17 cellular contexts compared by ENCODE assay signal in genomic region chr3:14137004-14137403, GRCh38. TPM values are rescaled to one million over a fixed set of nuclear protein-coding genes. Genes with fewer than 3 reads are reported as not detected.
A peak's percentile ranks its signal among the peaks of the same experiment; 100 is the strongest.
DNase-seq lines count a peak whose midpoint lies in the region; ATAC-seq, FAIRE-seq and TF ChIP-seq lines count a peak whose summit lies in the region.
"Had no signal": no experiment of that assay in that cellular context is flagged by ENCODE, and none has a peak within 500 bp of the region (broad histone marks: within the 10 kb centered on the region; RNA-seq: fewer than 3 reads in every experiment).

No MANE protein-coding gene starts in this region.

- 53 to 83% (median 77%) methylated on average over 3 of the region's 3 CpGs; no CpG with 5 or more reads in 1 of the 4 donors for WGBS in adrenal gland, 4 donors
- 70 to 92% (median 72%) methylated on average over 3 of the region's 3 CpGs for WGBS in small intestine, 3 donors

- CTCF ChIA-PET in HEK293 (lab: Yijun Ruan, JAX): no interaction called here

- ATAC-seq in left ventricle myocardium superior (peak; percentile 59), GM18520 (IDR thresholded peaks at IDR 0.05; ENCODE audit: unreplicated experiment) (no peak)

- TF ChIP-seq CTCF in HEK293 (tag by site-specific recombination; IDR thresholded peaks at IDR 0.05) (no peak), adrenal gland (IDR thresholded peaks at IDR 0.05) (no peak), GM13977 (IDR thresholded peaks at IDR 0.05; ENCODE audit: extremely low read depth, insufficient read depth, missing control alignments) (no peak)

- no peak for FAIRE-seq in small intestine (lab: Jason Lieb, UNC)
- FAIRE-seq: endometrium had no signal

- in situ Hi-C loops in GM13977 (cut with MboI; ENCODE audit: low pct_unique_long_range_greater_than_20kb, low sequenced_read_pairs, unreplicated experiment): no loop called here

- no peaks in the 10 kb centered on the region for H3K4me1 ChIP-seq in HEK293 (ENCODE audit: control insufficient read depth, insufficient read depth, low read length)
- peaks cover 0 to 11% of the 10 kb centered on the region in 2 donors for H3K4me1 ChIP-seq in adrenal gland (replicated peaks in 1 of 2)
- H3K4me1 ChIP-seq in small intestine (ENCODE audit: control insufficient read depth in 2 of 2, insufficient read depth in 1 of 2, low read depth in 1 of 2, low read length in 1 of 2): peaks cover 0 to 2% of the 10 kb centered on the region in 2 donors
- H3K4me1 ChIP-seq: parathyroid adenoma had no signal

- intact Hi-C loops in adrenal gland (cut with DNase I) (no loop called here), left ventricle myocardium superior (cut with micrococcal nuclease) (no loop called here)

- H3K27me3 ChIP-seq in adrenal gland (no peaks in the 10 kb centered on the region), small intestine (ENCODE audit: control insufficient read depth in 2 of 2, insufficient read depth in 2 of 2, low read length in 2 of 2) (no peaks in the 10 kb centered on the region)
- H3K27me3 ChIP-seq: BLaER1 treated with 17β-estradiol and CSF1 and Interleukin-3, amounts not matched to agents 10 nM and 100 nM had no signal

- H3K4me3 ChIP-seq in HEK293 (ENCODE audit: low read depth, low read length) (no peak overlapping the region), adrenal gland (no peak overlapping the region), small intestine (ENCODE audit: low read depth in 1 of 2, low read length in 2 of 2) (no peak overlapping the region)
- H3K4me3 ChIP-seq: BLaER1 treated with 17β-estradiol and CSF1 and Interleukin-3, amounts not matched to agents 10 nM and 100 nM had no signal

- H3K27ac ChIP-seq in HEK293 (ENCODE audit: extremely low read depth, low read depth, low read length): no peak overlapping the region
- H3K27ac ChIP-seq in adrenal gland: peak overlapping the region in 2 of 5 donors; percentile 33 to 37
- no peak overlapping the region for H3K27ac ChIP-seq in small intestine (ENCODE audit: low read depth in 1 of 2, low read length in 1 of 2)
- H3K27ac ChIP-seq: BLaER1 treated with 17β-estradiol and CSF1 and Interleukin-3, amounts not matched to agents 10 nM and 100 nM; parathyroid adenoma had no signal

- H3K36me3 ChIP-seq in HEK293 (ENCODE audit: control insufficient read depth in 2 of 2, insufficient read depth in 1 of 2, low read length in 2 of 2) (peaks cover 1 to 98% of the 10 kb centered on the region in 2 experiments; a peak in 1 of 3 replicates), adrenal gland (replicated peaks in 1 of 2) (peaks cover 0 to 93% of the 10 kb centered on the region in 2 donors), small intestine (ENCODE audit: control insufficient read depth in 2 of 2, insufficient read depth in 2 of 2, low read length in 2 of 2) (peaks cover 9 to 18% of the 10 kb centered on the region in 2 donors)

- no peak for TF ChIP-seq POLR2A in adrenal gland (IDR thresholded peaks at IDR 0.05)

- DNase-seq in adrenal gland: peak in 5 of 7 donors; percentile 44 to 66 (median 59)
- no peak for DNase-seq in left ventricle myocardium superior
- peak; percentile 51 for DNase-seq in small intestine
- no peak for DNase-seq in amygdala (lab: John Stamatoyannopoulos, UW)
- no peak for DNase-seq in Ammon's horn (ENCODE audit: low spot score)
- DNase-seq in GM13977 (ENCODE audit: low spot score): no peak
- DNase-seq: activated CD4-positive, alpha-beta memory T cell treated with anti-CD3 and anti-CD28 coated beads, Interleukin-2, amount 10 ng/mL, durations not matched to agents 7 days and 5 days; activated gamma-delta T cell treated with Interleukin-2 at 50 U/mL for 16 hours; caudate nucleus; NCI-H69; stimulated activated CD4-positive, alpha-beta T cell treated with anti-CD3 and anti-CD28 coated beads, Interleukin-2, amount 100 ng/mL, for 24 hours; T-helper 9 cell had no signal

- H3K9me3 ChIP-seq in HEK293 (ENCODE audit: control insufficient read depth, insufficient read depth, low read depth, low read length): no peaks in the 10 kb centered on the region
- H3K9me3 ChIP-seq in adrenal gland (replicated peaks in 1 of 3): no peaks in the 10 kb centered on the region
- no peaks in the 10 kb centered on the region for H3K9me3 ChIP-seq in small intestine (ENCODE audit: control insufficient read depth, low read depth)
- H3K9me3 ChIP-seq: BLaER1 treated with 17β-estradiol and CSF1 and Interleukin-3, amounts not matched to agents 10 nM and 100 nM had no signal

- POLR2A ChIA-PET in HEK293 (lab: Yijun Ruan, JAX): interaction anchor here (5.4 kb wide), 1 partner anchor 12 kb away, joined by 20 read pairs; the partner anchor contains the start of genes CHCHD4 and TMEM43

TF ChIP-seq in HEK293, 187 proteins besides CTCF, POLR2A, EP300 and RAD21:
- TF ChIP-seq ZNF777 (tag by site-specific recombination; IDR thresholded peaks at IDR 0.05; ENCODE audit: borderline replicate concordance) (no peak), ZNF624 (tag by site-specific recombination; IDR thresholded peaks at IDR 0.05) (no peak), ZNF324 (tag by site-specific recombination; IDR thresholded peaks at IDR 0.05) (no peak), ZNF560 (tag by site-specific recombination; IDR thresholded peaks at IDR 0.05; ENCODE audit: borderline replicate concordance) (no peak)
- TF ChIP-seq, protein P1, sequence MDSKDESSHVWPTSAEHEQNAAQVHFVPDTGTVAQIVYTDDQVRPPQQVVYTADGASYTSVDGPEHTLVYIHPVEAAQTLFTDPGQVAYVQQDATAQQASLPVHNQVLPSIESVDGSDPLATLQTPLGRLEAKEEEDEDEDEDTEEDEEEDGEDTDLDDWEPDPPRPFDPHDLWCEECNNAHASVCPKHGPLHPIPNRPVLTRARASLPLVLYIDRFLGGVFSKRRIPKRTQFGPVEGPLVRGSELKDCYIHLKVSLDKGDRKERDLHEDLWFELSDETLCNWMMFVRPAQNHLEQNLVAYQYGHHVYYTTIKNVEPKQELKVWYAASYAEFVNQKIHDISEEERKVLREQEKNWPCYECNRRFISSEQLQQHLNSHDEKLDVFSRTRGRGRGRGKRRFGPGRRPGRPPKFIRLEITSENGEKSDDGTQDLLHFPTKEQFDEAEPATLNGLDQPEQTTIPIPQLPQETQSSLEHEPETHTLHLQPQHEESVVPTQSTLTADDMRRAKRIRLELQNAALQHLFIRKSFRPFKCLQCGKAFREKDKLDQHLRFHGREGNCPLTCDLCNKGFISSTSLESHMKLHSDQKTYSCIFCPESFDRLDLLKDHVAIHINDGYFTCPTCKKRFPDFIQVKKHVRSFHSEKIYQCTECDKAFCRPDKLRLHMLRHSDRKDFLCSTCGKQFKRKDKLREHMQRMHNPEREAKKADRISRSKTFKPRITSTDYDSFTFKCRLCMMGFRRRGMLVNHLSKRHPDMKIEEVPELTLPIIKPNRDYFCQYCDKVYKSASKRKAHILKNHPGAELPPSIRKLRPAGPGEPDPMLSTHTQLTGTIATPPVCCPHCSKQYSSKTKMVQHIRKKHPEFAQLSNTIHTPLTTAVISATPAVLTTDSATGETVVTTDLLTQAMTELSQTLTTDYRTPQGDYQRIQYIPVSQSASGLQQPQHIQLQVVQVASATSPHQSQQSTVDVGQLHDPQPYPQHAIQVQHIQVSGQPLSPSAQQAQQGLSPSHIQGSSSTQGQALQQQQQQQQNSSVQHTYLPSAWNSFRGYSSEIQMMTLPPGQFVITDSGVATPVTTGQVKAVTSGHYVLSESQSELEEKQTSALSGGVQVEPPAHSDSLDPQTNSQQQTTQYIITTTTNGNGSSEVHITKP (tag by site-specific recombination; IDR thresholded peaks at IDR 0.05): 0 out of 2 replicates have a peak, but pooled peaks have one; percentile 23

RNA-seq across cellular contexts. Expression of gene TMEM43, which starts 12.2 kb away (rescaled TPM):
- 10 to 100 TPM; 52.4 to 79.1 (median 59.1) TPM for total RNA-seq in adrenal gland
- 10 to 100 TPM; 40.0 to 50.4 (median 41.5) TPM for polyA plus RNA-seq in adrenal gland
- total RNA-seq in left ventricle myocardium superior: 29.5 TPM
- polyA plus RNA-seq in small intestine: 10 to 100 TPM; 11.9 to 37.5 (median 15.0) TPM

RNA-seq across cellular contexts. Expression of gene CHCHD4, which starts 12.3 kb away (rescaled TPM):
- total RNA-seq in adrenal gland (10 to 100 TPM; 10.2 to 25.2 (median 17.6) TPM), left ventricle myocardium superior (36.8 TPM)
- polyA plus RNA-seq in adrenal gland (10 to 100 TPM; 10.1 to 39.0 (median 11.7) TPM), small intestine (10 to 100 TPM; 21.9 to 42.3 (median 31.1) TPM)

RNA-seq across cellular contexts. Expression of gene XPC, which starts 41.4 kb away (rescaled TPM):
- total RNA-seq in adrenal gland (10 to 100 TPM; 15.6 to 66.5 (median 34.7) TPM), left ventricle myocardium superior (7.9 TPM)
- polyA plus RNA-seq in adrenal gland (10 to 100 TPM; 20.4 to 30.7 (median 21.2) TPM), small intestine (10 to 100 TPM; 17.3 to 25.5 (median 23.2) TPM)

RNA-seq across cellular contexts. Expression of gene LSM3, which starts 41.6 kb away (rescaled TPM):
- total RNA-seq in adrenal gland (10 to 100 TPM in 3 of 8 donors, 1 to 10 TPM in 5; 5.8 to 13.8 (median 9.5) TPM), left ventricle myocardium superior (15.7 TPM)
- polyA plus RNA-seq in adrenal gland (10 to 100 TPM in 1 of 3 donors, 1 to 10 TPM in 2; 4.1 to 25.8 (median 6.1) TPM), small intestine (10 to 100 TPM; 13.0 to 18.4 (median 14.3) TPM)

Comparison
In these comparisons a context has a peak if more than half of its experiments do, and no peak if none do; other contexts are left out.
1. DNase-seq: peak in adrenal gland (5 of 7) and small intestine (single experiment); none in left ventricle myocardium superior (single experiment), amygdala (0 of 56), Ammon's horn (single experiment) and GM13977 (single experiment).